ENCODE assay signal across 18 cellular contexts in genomic region chr7:157729566-157729965, GRCh38.
"Had no signal": no experiment of that assay in that cellular context is flagged by ENCODE, and none has a peak within 500 bp of the region (broad histone marks: within the 10 kb centered on the region; RNA-seq: fewer than 3 reads in every experiment).

No MANE protein-coding gene starts in this region.

- H3K27me3 ChIP-seq: cardiac muscle cell had no signal

- DNase-seq: activated B cell treated with CpG ODN at 0.5 μM for 24 hours; activated CD4-positive, alpha-beta memory T cell treated with anti-CD3 and anti-CD28 coated beads, Interleukin-2, amount 10 ng/mL, durations not matched to agents 7 days and 5 days; activated CD4-positive, alpha-beta T cell treated with anti-CD3 and anti-CD28 coated beads for 4 hours; activated CD8-positive, alpha-beta memory T cell treated with anti-CD3 and anti-CD28 coated beads, Interleukin-2, amount 10 ng/mL, durations not matched to agents 7 days and 5 days; effector CD8-positive, alpha-beta T cell; heart right ventricle; left ventricle myocardium inferior; mammary epithelial cell; psoas muscle; right cardiac atrium; stimulated activated CD4-positive, alpha-beta T cell treated with anti-CD3 and anti-CD28 coated beads, Interleukin-2, amount 100 ng/mL, for 48 hours; stimulated activated naive CD8-positive, alpha-beta T cell treated with anti-CD3 and anti-CD28 coated beads, Interleukin-15, amount 100 ng/mL, for 72 hours; trophoblast cell had no signal

- ATAC-seq: activated CD8-positive, alpha-beta memory T cell treated with anti-CD3 and anti-CD28 coated beads, Interleukin-2, amount 10 ng/mL, durations not matched to agents 7 days and 5 days; heart right ventricle; psoas muscle; right cardiac atrium; stimulated activated naive CD8-positive, alpha-beta T cell treated with anti-CD3 and anti-CD28 coated beads, Interleukin-15, amount 100 ng/mL, for 72 hours had no signal

- H3K36me3 Mint-ChIP-seq: activated CD8-positive, alpha-beta memory T cell treated with anti-CD3 and anti-CD28 coated beads, Interleukin-2, amount 10 ng/mL, durations not matched to agents 7 days and 5 days; activated naive CD8-positive, alpha-beta T cell had no signal

- H3K36me3 ChIP-seq: cardiac muscle cell, esophagus muscularis mucosa, heart right ventricle, left ventricle myocardium inferior had no signal

- H3K4me3 Mint-ChIP-seq: activated B cell treated with CpG ODN at 0.5 μM for 24 hours; activated CD4-positive, alpha-beta memory T cell treated with anti-CD3 and anti-CD28 coated beads, Interleukin-2, amount 10 ng/mL, durations not matched to agents 7 days and 5 days; activated CD8-positive, alpha-beta memory T cell treated with anti-CD3 and anti-CD28 coated beads, Interleukin-2, amount 10 ng/mL, durations not matched to agents 7 days and 5 days; activated naive CD8-positive, alpha-beta T cell; dendritic cell treated with granulocyte-macrophage colony-stimulating factor and Interleukin-4, amounts not matched to agents 40 ng/mL and 50 ng/mL, for 4 days; stimulated activated naive CD8-positive, alpha-beta T cell treated with anti-CD3 and anti-CD28 coated beads, Interleukin-15, amount 100 ng/mL, for 72 hours; T-helper 2 cell treated with Interferon-gamma antibody and Interleukin-4, amounts not matched to agents 5 μg/mL and 100 μg/mL, for 36 hours had no signal

- H3K4me3 ChIP-seq: cardiac muscle cell, esophagus muscularis mucosa, heart right ventricle, left ventricle myocardium inferior, psoas muscle had no signal

- H3K9me3 ChIP-seq: esophagus muscularis mucosa, heart right ventricle, left ventricle myocardium inferior, psoas muscle had no signal

- H3K27ac ChIP-seq: cardiac muscle cell, esophagus muscularis mucosa, heart right ventricle, left ventricle myocardium inferior, psoas muscle had no signal

- H3K4me1 Mint-ChIP-seq: activated B cell treated with CpG ODN at 0.5 μM for 24 hours; activated CD4-positive, alpha-beta memory T cell treated with anti-CD3 and anti-CD28 coated beads, Interleukin-2, amount 10 ng/mL, durations not matched to agents 7 days and 5 days; activated CD8-positive, alpha-beta memory T cell treated with anti-CD3 and anti-CD28 coated beads, Interleukin-2, amount 10 ng/mL, durations not matched to agents 7 days and 5 days; stimulated activated naive CD8-positive, alpha-beta T cell treated with anti-CD3 and anti-CD28 coated beads, Interleukin-15, amount 100 ng/mL, for 72 hours had no signal

- H3K27ac Mint-ChIP-seq: activated B cell treated with CpG ODN at 0.5 μM for 24 hours; activated CD4-positive, alpha-beta memory T cell treated with anti-CD3 and anti-CD28 coated beads, Interleukin-2, amount 10 ng/mL, durations not matched to agents 7 days and 5 days; activated CD8-positive, alpha-beta memory T cell treated with anti-CD3 and anti-CD28 coated beads, Interleukin-2, amount 10 ng/mL, durations not matched to agents 7 days and 5 days; activated naive CD8-positive, alpha-beta T cell; dendritic cell treated with granulocyte-macrophage colony-stimulating factor and Interleukin-4, amounts not matched to agents 40 ng/mL and 50 ng/mL, for 4 days; stimulated activated naive CD8-positive, alpha-beta T cell treated with anti-CD3 and anti-CD28 coated beads, Interleukin-15, amount 100 ng/mL, for 72 hours; T-helper 2 cell treated with Interferon-gamma antibody and Interleukin-4, amounts not matched to agents 5 μg/mL and 100 μg/mL, for 36 hours had no signal

- H3K4me1 ChIP-seq: esophagus muscularis mucosa, heart right ventricle, left ventricle myocardium inferior, psoas muscle had no signal

- H3K27me3 Mint-ChIP-seq: activated B cell treated with CpG ODN at 0.5 μM for 24 hours; activated CD4-positive, alpha-beta memory T cell treated with anti-CD3 and anti-CD28 coated beads, Interleukin-2, amount 10 ng/mL, durations not matched to agents 7 days and 5 days; activated CD8-positive, alpha-beta memory T cell treated with anti-CD3 and anti-CD28 coated beads, Interleukin-2, amount 10 ng/mL, durations not matched to agents 7 days and 5 days had no signal
